ENCODE assay signal across 9 cellular contexts in genomic region chr15:74434260-74434915, GRCh38. TPM values are rescaled to one million over a fixed set of nuclear protein-coding genes. Genes with fewer than 3 reads are reported as not detected.
DNase-seq lines count a peak whose midpoint lies in the region; ATAC-seq, FAIRE-seq and TF ChIP-seq lines count a peak whose summit lies in the region.
"Had no signal": no experiment of that assay in that cellular context is flagged by ENCODE, and none has a peak within 500 bp of the region (broad histone marks: within the 10 kb centered on the region; RNA-seq: fewer than 3 reads in every experiment).

No MANE protein-coding gene starts in this region.

- FAIRE-seq in astrocyte (lab: Jason Lieb, UNC), result no peak
- FAIRE-seq: endometrium had no signal

- peaks cover 17% of the 10 kb centered on the region for H3K36me3 Mint-ChIP-seq in activated naive CD4-positive, alpha-beta T cell treated with anti-CD3 and anti-CD28 coated beads, Interleukin-2, amount 50 U/mL, for 24 hours
- H3K36me3 Mint-ChIP-seq in astrocyte (ENCODE audit: low read depth, unreplicated experiment) (no peaks in the 10 kb centered on the region), type B pancreatic cell (no peaks in the 10 kb centered on the region)

- H3K4me2 ChIP-seq in astrocyte (ENCODE audit: low read length), result peak overlapping the region; percentile 96

- H3K36me3 ChIP-seq in astrocyte (ENCODE audit: insufficient read depth, low read length) (no peaks in the 10 kb centered on the region), kidney epithelial cell (ENCODE audit: control insufficient read depth, insufficient read depth, low read length) (no peaks in the 10 kb centered on the region)

- H3K9me3 ChIP-seq in astrocyte (ENCODE audit: insufficient read depth, low read depth, low read length), result no peaks in the 10 kb centered on the region

- H3K27ac ChIP-seq in astrocyte (ENCODE audit: low read depth, low read length), result peak overlapping the region; percentile 73

- H3K4me3 ChIP-seq in astrocyte (ENCODE audit: insufficient read depth, low read depth, low read length) (peak overlapping the region; percentile 84), kidney epithelial cell (ENCODE audit: low read depth, low read length) (peak overlapping the region; percentile 89)

- peaks cover 35% of the 10 kb centered on the region for H4K20me1 ChIP-seq in astrocyte (ENCODE audit: insufficient read depth, low read length)

- peaks cover 35% of the 10 kb centered on the region for H3K4me1 ChIP-seq in astrocyte (ENCODE audit: insufficient read depth, low read length)

- H2AFZ ChIP-seq in astrocyte (ENCODE audit: low read depth, low read length), result peak overlapping the region; percentile 77

- no peaks in the 10 kb centered on the region for H3K9me3 Mint-ChIP-seq in activated naive CD4-positive, alpha-beta T cell treated with anti-CD3 and anti-CD28 coated beads, Interleukin-2, amount 50 U/mL, for 24 hours
- H3K9me3 Mint-ChIP-seq in astrocyte (ENCODE audit: unreplicated experiment), result no peaks in the 10 kb centered on the region
- H3K9me3 Mint-ChIP-seq in type B pancreatic cell, result no peaks in the 10 kb centered on the region

- peaks cover 51% of the 10 kb centered on the region for H3K4me1 Mint-ChIP-seq in activated naive CD4-positive, alpha-beta T cell treated with anti-CD3 and anti-CD28 coated beads, Interleukin-2, amount 50 U/mL, for 24 hours
- H3K4me1 Mint-ChIP-seq in astrocyte (ENCODE audit: low read depth, unreplicated experiment) (peaks cover 24% of the 10 kb centered on the region), type B pancreatic cell (ENCODE audit: unreplicated experiment) (peaks cover 20% of the 10 kb centered on the region)

- H3K27ac Mint-ChIP-seq in activated naive CD4-positive, alpha-beta T cell treated with anti-CD3 and anti-CD28 coated beads, Interleukin-2, amount 50 U/mL, for 24 hours, result peak overlapping the region; percentile 87
- H3K27ac Mint-ChIP-seq in astrocyte (ENCODE audit: unreplicated experiment), result peak overlapping the region; percentile 69
- H3K27ac Mint-ChIP-seq in type B pancreatic cell, result peak overlapping the region; percentile 68

- DNase-seq in activated naive CD4-positive, alpha-beta T cell (lab: John Stamatoyannopoulos, UW), result no peak
- DNase-seq in astrocyte (ENCODE audit: low read depth) (no peak), kidney epithelial cell (ENCODE audit: low read depth) (no peak), type B pancreatic cell (ENCODE audit: extremely low spot score, unreplicated experiment) (no peak), NCI-H1105 (lab: John Stamatoyannopoulos, UW) (no peak)

- H3K4me3 Mint-ChIP-seq in activated naive CD4-positive, alpha-beta T cell treated with anti-CD3 and anti-CD28 coated beads, Interleukin-2, amount 50 U/mL, for 24 hours, result peak overlapping the region; percentile 88
- peak overlapping the region; percentile 78 for H3K4me3 Mint-ChIP-seq in astrocyte (ENCODE audit: unreplicated experiment)
- H3K4me3 Mint-ChIP-seq in type B pancreatic cell, result peak overlapping the region; percentile 84

- H3K27me3 ChIP-seq in astrocyte (ENCODE audit: insufficient read depth, low read length) (no peaks in the 10 kb centered on the region), kidney epithelial cell (ENCODE audit: control insufficient read depth, insufficient read depth, low read length) (no peaks in the 10 kb centered on the region)

- ATAC-seq in GM19035 (IDR thresholded peaks at IDR 0.05; ENCODE audit: unreplicated experiment) (no peak), HG03565 (IDR thresholded peaks at IDR 0.05; ENCODE audit: unreplicated experiment) (no peak)

- peak overlapping the region; percentile 80 for H3K9ac ChIP-seq in astrocyte (ENCODE audit: low read length)

- no peaks in the 10 kb centered on the region for H3K27me3 Mint-ChIP-seq in activated naive CD4-positive, alpha-beta T cell treated with anti-CD3 and anti-CD28 coated beads, Interleukin-2, amount 50 U/mL, for 24 hours
- peaks cover 18% of the 10 kb centered on the region for H3K27me3 Mint-ChIP-seq in astrocyte (ENCODE audit: low read depth, unreplicated experiment)
- H3K27me3 Mint-ChIP-seq in type B pancreatic cell, result peaks cover 29% of the 10 kb centered on the region

- TF ChIP-seq CTCF in astrocyte (IDR thresholded peaks at IDR 0.05; ENCODE audit: insufficient read depth, low read depth, low read length) (no peak), kidney epithelial cell (IDR thresholded peaks at IDR 0.05; ENCODE audit: insufficient read depth, low read length, poor library complexity, severe bottlenecking) (no peak), type B pancreatic cell (conservative IDR thresholded peaks at IDR 0.05) (no peak)

- H3K79me2 ChIP-seq in astrocyte (ENCODE audit: insufficient read depth, low read length), result peaks cover 56% of the 10 kb centered on the region

RNA-seq across cellular contexts. Expression of gene SEMA7A, which starts 0.6 kb away (rescaled TPM):
- total RNA-seq in astrocyte (26.7 and 36.3 TPM in 2 replicates), kidney epithelial cell (289 and 322 TPM in 2 replicates), type B pancreatic cell (ENCODE audit: low replicate concordance) (6.3 and 11.2 TPM in 2 replicates)

RNA-seq across cellular contexts. Expression of gene UBL7, which starts 26.6 kb away (rescaled TPM):
- total RNA-seq in astrocyte (40.9 and 46.1 TPM in 2 replicates), kidney epithelial cell (65.2 and 70.4 TPM in 2 replicates), type B pancreatic cell (ENCODE audit: low replicate concordance) (42.0 and 57.0 TPM in 2 replicates)
